ENCODE assay signal across 8 cellular contexts in the genomic region with DNA sequence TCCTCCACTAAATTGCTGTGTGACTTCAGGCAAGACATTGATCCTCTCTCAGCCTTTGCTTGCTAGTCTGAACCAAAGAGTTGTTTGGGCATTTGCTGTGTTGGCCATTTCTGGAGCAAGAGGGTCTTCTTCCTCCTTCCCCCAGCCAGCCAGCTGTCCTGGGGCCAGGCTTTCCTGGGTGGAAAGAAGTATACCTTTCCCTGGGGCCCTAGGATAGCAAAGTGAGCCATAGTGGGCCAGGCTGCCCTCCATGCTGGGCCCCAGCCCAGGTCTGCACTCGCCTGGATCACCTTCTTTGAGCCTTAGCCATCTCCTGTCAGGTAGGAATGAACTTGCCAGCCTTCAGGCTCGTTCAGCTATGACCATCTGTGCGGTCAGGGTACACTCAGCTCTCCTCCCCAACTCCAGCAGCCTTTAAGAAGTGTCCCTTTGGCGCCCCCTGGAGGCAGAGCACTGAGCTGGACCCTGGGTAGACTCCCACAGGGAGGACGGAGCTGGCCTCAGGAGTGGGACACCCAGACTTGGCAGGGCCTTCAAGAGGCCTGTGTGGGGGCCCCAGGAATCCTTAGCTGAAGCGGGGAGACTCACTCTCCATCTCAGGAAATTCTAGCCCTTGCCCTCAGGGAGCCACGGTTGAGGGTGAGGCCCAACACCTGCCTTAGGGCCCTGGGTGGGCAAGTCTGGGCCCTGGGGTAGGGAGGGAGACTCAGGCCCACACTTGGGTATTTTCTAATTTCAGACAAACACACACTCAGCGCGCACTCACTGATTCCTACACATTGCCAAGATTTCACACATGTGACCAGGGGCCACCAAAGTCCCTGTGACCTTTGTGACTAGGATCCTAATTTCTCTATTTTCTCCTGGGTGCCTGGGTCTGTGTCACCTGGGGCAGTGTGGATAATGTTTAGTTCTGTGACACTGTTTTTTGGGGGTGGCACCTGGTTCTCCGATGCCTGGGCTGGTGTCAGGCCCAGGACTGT. TPM values are rescaled to one million over a fixed set of nuclear protein-coding genes. Genes with fewer than 3 reads are reported as not detected.
A peak's percentile ranks its signal among the peaks of the same experiment; 100 is the strongest.
DNase-seq lines count a peak whose midpoint lies in the region; ATAC-seq, FAIRE-seq and TF ChIP-seq lines count a peak whose summit lies in the region.

No MANE protein-coding gene starts in this region.

- H3K9me3 ChIP-seq in AG04450 (ENCODE audit: control insufficient read depth, insufficient read depth, low read length) (no peaks in the 10 kb centered on the region), SJSA1 (replicated peaks) (no peaks in the 10 kb centered on the region), pancreas (no peaks in the 10 kb centered on the region), tibial nerve (no peaks in the 10 kb centered on the region)

- no peak overlapping the region for H3K27ac ChIP-seq in AG04450 (ENCODE audit: low read depth, low read length)
- H3K27ac ChIP-seq in SJSA1 = no peak overlapping the region
- H3K27ac ChIP-seq in pancreas = no peak overlapping the region
- no peak overlapping the region for H3K27ac ChIP-seq in tibial nerve

- ATAC-seq in GM18907 (IDR thresholded peaks at IDR 0.05; ENCODE audit: unreplicated experiment) (peak; percentile 78), pancreas (peak; percentile 95 to 97 (median 96))

- peak in 1 of 2 donors; percentile 13 for TF ChIP-seq EP300 in tibial nerve (IDR thresholded peaks at IDR 0.05)

- intact Hi-C loops in pancreas (cut with DNase I) = loop anchor here in 1 of 3 donors (5.0 kb wide), 1 partner anchor 63 kb away; no protein-coding TSS in a partner anchor

- peaks cover 41% of the 10 kb centered on the region for H3K27me3 ChIP-seq in AG04450 (ENCODE audit: control insufficient read depth, insufficient read depth, low read length)
- no peaks in the 10 kb centered on the region for H3K27me3 ChIP-seq in SJSA1 (replicated peaks)
- H3K27me3 ChIP-seq in pancreas = no peaks in the 10 kb centered on the region
- H3K27me3 ChIP-seq in tibial nerve = no peaks in the 10 kb centered on the region

- CTCF ChIA-PET in AG04450 (lab: Charles Lee) = interaction anchor here (0.5 to 8.0 kb wide), 54 partner anchors 9 to 930 kb away, joined by 3 to 216 read pairs (median 4); a partner anchor contains a TSS

- 31 to 36% methylated on average over 10 of the region's 10 CpGs for WGBS in pancreas, 2 donors
- 33 to 37% methylated on average over 10 of the region's 10 CpGs for WGBS in tibial nerve, 2 donors

- no peaks in the 10 kb centered on the region for H3K36me3 ChIP-seq in SJSA1
- no peaks in the 10 kb centered on the region for H3K36me3 ChIP-seq in pancreas
- no peaks in the 10 kb centered on the region for H3K36me3 ChIP-seq in tibial nerve

- H3K4me1 ChIP-seq in SJSA1 (replicated peaks) = no peaks in the 10 kb centered on the region
- H3K4me1 ChIP-seq in pancreas = peaks cover 0 to 3% (median 0%) of the 10 kb centered on the region in 3 donors
- no peaks in the 10 kb centered on the region for H3K4me1 ChIP-seq in tibial nerve

- TF ChIP-seq POLR2A in tibial nerve (IDR thresholded peaks at IDR 0.05) = no peak

- H3K4me3 ChIP-seq in AG04450 (ENCODE audit: low read depth, low read length) (no peak overlapping the region), SJSA1 (no peak overlapping the region), pancreas (no peak overlapping the region), tibial nerve (no peak overlapping the region)

- DNase-seq in AG04450 (ENCODE audit: low read depth, low spot score) = peak; percentile 53
- DNase-seq in LoVo (ENCODE audit: low spot score) = peak; percentile 72
- DNase-seq in SJSA1 (ENCODE audit: low read depth in 1 of 2, low spot score in 2 of 2) = peak; percentile 52 to 71
- peak; percentile 68 to 76 (median 74) for DNase-seq in activated naive CD4-positive, alpha-beta T cell (lab: John Stamatoyannopoulos, UW)
- DNase-seq in globus pallidus (ENCODE audit: low spot score) = peak; percentile 60
- DNase-seq in pancreas = peak; percentile 79 to 98 (median 92)
- peak; percentile 82 to 91 for DNase-seq in tibial nerve (ENCODE audit: low spot score in 2 of 2)

- peak; percentile 95 for TF ChIP-seq CTCF in AG04450 (IDR thresholded peaks at IDR 0.05; ENCODE audit: low read depth, low read length)
- peak; percentile 77 to 93 (median 86) for TF ChIP-seq CTCF in pancreas (IDR thresholded peaks at IDR 0.05)
- peak; percentile 58 to 93 (median 74) for TF ChIP-seq CTCF in tibial nerve (IDR thresholded peaks at IDR 0.05)

- FAIRE-seq in pancreas (lab: Jason Lieb, UNC) = no peak

- POLR2A ChIA-PET in AG04450 (lab: Yijun Ruan, JAX) = no interaction called here

RNA-seq across cellular contexts. Expression of a gene that starts 35.6 kb away (rescaled TPM):
- 0.02 TPM in 1 of 2 replicates, not detected in the other for polyA plus RNA-seq in AG04450 (2011; rRNA removed)
- polyA minus RNA-seq in AG04450 (2011; rRNA and poly(A)+ RNA removed) = not detected in 2 replicates
- not detected in 2 replicates for total RNA-seq in SJSA1 (2014; rRNA removed; shearing (Covaris generic))
- under 1 TPM in 5 of 6 donors, not detected in 1; 0.08 to 0.28 (median 0.12) TPM for total RNA-seq in pancreas
- under 1 TPM; 0.04 to 0.07 TPM for polyA plus RNA-seq in pancreas
- 1 to 10 TPM in 3 of 4 donors, not detected in 1; 1.0 to 1.5 (median 1.1) TPM for total RNA-seq in tibial nerve

RNA-seq across cellular contexts. Expression of a gene that starts 54.1 kb away (rescaled TPM):
- polyA plus RNA-seq in AG04450 (2011; rRNA removed) = not detected in 2 replicates
- polyA minus RNA-seq in AG04450 (2011; rRNA and poly(A)+ RNA removed) = 0.56 TPM in 1 of 2 replicates, not detected in the other
- total RNA-seq in SJSA1 (2014; rRNA removed; shearing (Covaris generic)) = 0.13 and 2.2 TPM in 2 replicates
- 10 to 100 TPM; 10.3 to 71.4 (median 31.5) TPM for total RNA-seq in pancreas
- polyA plus RNA-seq in pancreas = 1 to 10 TPM; 3.6 to 9.7 TPM
- 100 to 1,000 TPM in 1 of 4 donors, 10 to 100 TPM in 3; 50.4 to 160 (median 66.3) TPM for total RNA-seq in tibial nerve
